ENCODE assay signal across 12 cellular contexts in the genomic region with DNA sequence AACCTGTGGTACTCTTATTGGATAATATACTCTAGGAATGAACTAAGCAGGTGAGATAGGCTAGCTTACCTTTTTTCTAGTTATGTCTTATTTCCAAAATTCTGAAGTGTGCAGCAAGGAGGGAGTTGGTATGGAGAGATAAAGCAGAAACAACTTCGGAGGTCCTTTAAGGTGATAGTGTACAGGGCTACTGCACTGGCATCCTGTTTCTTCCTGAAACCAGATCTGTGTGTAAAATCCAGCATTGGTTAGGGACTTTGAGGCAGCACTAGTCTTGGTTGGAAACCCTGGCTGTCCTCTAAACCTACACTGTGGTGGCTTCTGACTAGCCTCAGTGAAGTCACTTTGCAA.
A peak's percentile ranks its signal among the peaks of the same experiment; 100 is the strongest.
DNase-seq lines count a peak whose midpoint lies in the region; ATAC-seq and TF ChIP-seq lines count a peak whose summit lies in the region.
"Had no signal": no experiment of that assay in that cellular context is flagged by ENCODE, and none has a peak within 500 bp of the region (broad histone marks: within the 10 kb centered on the region; RNA-seq: fewer than 3 reads in every experiment).

No MANE protein-coding gene starts in this region.

- H3K27me3 ChIP-seq in lower lobe of right lung (ENCODE audit: low read depth): no peaks in the 10 kb centered on the region
- H3K27me3 ChIP-seq in upper lobe of right lung: no peaks in the 10 kb centered on the region
- H3K27me3 ChIP-seq: heart right ventricle had no signal

- no peak for DNase-seq in stimulated activated naive CD8-positive, alpha-beta T cell treated with anti-CD3 and anti-CD28 coated beads, Interleukin-15, amount 100 ng/mL, for 72 hours
- no peak for DNase-seq in activated CD4-positive, alpha-beta memory T cell treated with anti-CD3 and anti-CD28 coated beads, Interleukin-2, amount 10 ng/mL, durations not matched to agents 7 days and 5 days
- no peak for DNase-seq in lower lobe of right lung
- no peak for DNase-seq in upper lobe of right lung
- DNase-seq in NCI-H1436 treated with DMSO at 0.1 percent for 48 hours (lab: John Stamatoyannopoulos, UW): no peak
- no peak for DNase-seq in NCI-H1092 (lab: John Stamatoyannopoulos, UW)
- no peak for DNase-seq in activated gamma-delta T cell (lab: John Stamatoyannopoulos, UW)

- CTCF ChIA-PET in activated CD4-positive, alpha-beta memory T cell treated with anti-CD3 and anti-CD28 coated beads, Interleukin-2, amount 10 ng/mL, durations not matched to agents 7 days and 5 days (lab: Charles Lee): interaction anchor here (0.7 to 7.0 kb wide), 48 partner anchors 8 to 662 kb away, joined by 3 to 166 read pairs (median 6); a partner anchor contains a TSS

- intact Hi-C loops in lower lobe of right lung (cut with DNase I) (no loop called here), upper lobe of right lung (cut with DNase I) (loop anchor here (5.0 kb wide), 1 partner anchor 105 kb away; no protein-coding TSS in a partner anchor)

- H3K27ac ChIP-seq in lower lobe of right lung: peak overlapping the region; percentile 46
- H3K27ac ChIP-seq in upper lobe of right lung: peak overlapping the region; percentile 7
- H3K27ac ChIP-seq: heart right ventricle, thoracic aorta had no signal

- no peaks in the 10 kb centered on the region for H3K36me3 Mint-ChIP-seq in stimulated activated naive CD8-positive, alpha-beta T cell treated with anti-CD3 and anti-CD28 coated beads, Interleukin-15, Interleukin-2, amounts not matched to agents 100 ng/mL and 50 ng/mL, for 24 hours (ENCODE audit: low read depth)
- H3K36me3 Mint-ChIP-seq in activated CD4-positive, alpha-beta memory T cell treated with anti-CD3 and anti-CD28 coated beads, Interleukin-2, amount 10 ng/mL, durations not matched to agents 7 days and 5 days (ENCODE audit: low read depth): no peaks in the 10 kb centered on the region
- H3K36me3 Mint-ChIP-seq: activated naive CD8-positive, alpha-beta T cell treated with anti-CD3 and anti-CD28 coated beads for 36 hours; mesothelial cell of epicardium had no signal

- H3K27ac Mint-ChIP-seq in stimulated activated naive CD8-positive, alpha-beta T cell treated with anti-CD3 and anti-CD28 coated beads, Interleukin-15, Interleukin-2, amounts not matched to agents 100 ng/mL and 50 ng/mL, for 24 hours: no peak overlapping the region
- H3K27ac Mint-ChIP-seq in stimulated activated naive CD8-positive, alpha-beta T cell treated with anti-CD3 and anti-CD28 coated beads, Interleukin-15, amount 100 ng/mL, for 72 hours: no peak overlapping the region
- H3K27ac Mint-ChIP-seq in activated CD4-positive, alpha-beta memory T cell treated with anti-CD3 and anti-CD28 coated beads, Interleukin-2, amount 10 ng/mL, durations not matched to agents 7 days and 5 days: peak overlapping the region; percentile 92
- H3K27ac Mint-ChIP-seq: mesothelial cell of epicardium had no signal

- no peak for TF ChIP-seq CTCF in lower lobe of right lung (IDR thresholded peaks at IDR 0.05)
- TF ChIP-seq CTCF in upper lobe of right lung (IDR thresholded peaks at IDR 0.05): no peak

- ATAC-seq in stimulated activated naive CD8-positive, alpha-beta T cell treated with anti-CD3 and anti-CD28 coated beads, Interleukin-15, amount 100 ng/mL, for 72 hours: no peak
- no peak for ATAC-seq in lower lobe of right lung
- no peak for ATAC-seq in upper lobe of right lung

- POLR2A ChIA-PET in activated CD4-positive, alpha-beta memory T cell treated with anti-CD3 and anti-CD28 coated beads, Interleukin-2, amount 10 ng/mL, durations not matched to agents 7 days and 5 days (lab: Charles Lee): interaction anchor here (0.8 to 2.5 kb wide), 14 partner anchors 10 to 282 kb away, joined by 3 to 39 read pairs (median 6); a partner anchor contains a TSS

- H3K4me3 Mint-ChIP-seq in stimulated activated naive CD8-positive, alpha-beta T cell treated with anti-CD3 and anti-CD28 coated beads, Interleukin-15, Interleukin-2, amounts not matched to agents 100 ng/mL and 50 ng/mL, for 24 hours: peak overlapping the region; percentile 47
- no peak overlapping the region for H3K4me3 Mint-ChIP-seq in stimulated activated naive CD8-positive, alpha-beta T cell treated with anti-CD3 and anti-CD28 coated beads, Interleukin-15, amount 100 ng/mL, for 72 hours
- H3K4me3 Mint-ChIP-seq in activated CD4-positive, alpha-beta memory T cell treated with anti-CD3 and anti-CD28 coated beads, Interleukin-2, amount 10 ng/mL, durations not matched to agents 7 days and 5 days: no peak overlapping the region
- H3K4me3 Mint-ChIP-seq: activated naive CD8-positive, alpha-beta T cell treated with anti-CD3 and anti-CD28 coated beads for 36 hours; mesothelial cell of epicardium had no signal

- H3K9me3 ChIP-seq in lower lobe of right lung (no peaks in the 10 kb centered on the region), upper lobe of right lung (no peaks in the 10 kb centered on the region)
- H3K9me3 ChIP-seq: heart right ventricle, thoracic aorta had no signal

- H3K4me1 ChIP-seq in lower lobe of right lung (peaks cover 20% of the 10 kb centered on the region), upper lobe of right lung (peaks cover 13% of the 10 kb centered on the region)

- no peaks in the 10 kb centered on the region for H3K27me3 Mint-ChIP-seq in stimulated activated naive CD8-positive, alpha-beta T cell treated with anti-CD3 and anti-CD28 coated beads, Interleukin-15, Interleukin-2, amounts not matched to agents 100 ng/mL and 50 ng/mL, for 24 hours
- no peaks in the 10 kb centered on the region for H3K27me3 Mint-ChIP-seq in stimulated activated naive CD8-positive, alpha-beta T cell treated with anti-CD3 and anti-CD28 coated beads, Interleukin-15, amount 100 ng/mL, for 72 hours
- H3K27me3 Mint-ChIP-seq in activated CD4-positive, alpha-beta memory T cell treated with anti-CD3 and anti-CD28 coated beads, Interleukin-2, amount 10 ng/mL, durations not matched to agents 7 days and 5 days: no peaks in the 10 kb centered on the region
- H3K27me3 Mint-ChIP-seq: activated naive CD8-positive, alpha-beta T cell treated with anti-CD3 and anti-CD28 coated beads for 36 hours had no signal

- peaks cover 34% of the 10 kb centered on the region for H3K4me1 Mint-ChIP-seq in stimulated activated naive CD8-positive, alpha-beta T cell treated with anti-CD3 and anti-CD28 coated beads, Interleukin-15, Interleukin-2, amounts not matched to agents 100 ng/mL and 50 ng/mL, for 24 hours (ENCODE audit: low read depth)
- H3K4me1 Mint-ChIP-seq in stimulated activated naive CD8-positive, alpha-beta T cell treated with anti-CD3 and anti-CD28 coated beads, Interleukin-15, amount 100 ng/mL, for 72 hours: peaks cover 21% of the 10 kb centered on the region
- peaks cover 46% of the 10 kb centered on the region for H3K4me1 Mint-ChIP-seq in activated CD4-positive, alpha-beta memory T cell treated with anti-CD3 and anti-CD28 coated beads, Interleukin-2, amount 10 ng/mL, durations not matched to agents 7 days and 5 days

- H3K4me3 ChIP-seq in lower lobe of right lung (peak overlapping the region; percentile 49), upper lobe of right lung (no peak overlapping the region)

- H3K36me3 ChIP-seq in lower lobe of right lung: no peaks in the 10 kb centered on the region
- no peaks in the 10 kb centered on the region for H3K36me3 ChIP-seq in upper lobe of right lung
- H3K36me3 ChIP-seq: heart right ventricle, thoracic aorta had no signal

- no peaks in the 10 kb centered on the region for H3K9me3 Mint-ChIP-seq in stimulated activated naive CD8-positive, alpha-beta T cell treated with anti-CD3 and anti-CD28 coated beads, Interleukin-15, Interleukin-2, amounts not matched to agents 100 ng/mL and 50 ng/mL, for 24 hours
- no peaks in the 10 kb centered on the region for H3K9me3 Mint-ChIP-seq in stimulated activated naive CD8-positive, alpha-beta T cell treated with anti-CD3 and anti-CD28 coated beads, Interleukin-15, amount 100 ng/mL, for 72 hours
- H3K9me3 Mint-ChIP-seq in activated CD4-positive, alpha-beta memory T cell treated with anti-CD3 and anti-CD28 coated beads, Interleukin-2, amount 10 ng/mL, durations not matched to agents 7 days and 5 days: no peaks in the 10 kb centered on the region
- H3K9me3 Mint-ChIP-seq: activated naive CD8-positive, alpha-beta T cell treated with anti-CD3 and anti-CD28 coated beads for 36 hours; mesothelial cell of epicardium had no signal
